Comparison of ENCODE assay signal across 8 cellular contexts in the genomic region with DNA sequence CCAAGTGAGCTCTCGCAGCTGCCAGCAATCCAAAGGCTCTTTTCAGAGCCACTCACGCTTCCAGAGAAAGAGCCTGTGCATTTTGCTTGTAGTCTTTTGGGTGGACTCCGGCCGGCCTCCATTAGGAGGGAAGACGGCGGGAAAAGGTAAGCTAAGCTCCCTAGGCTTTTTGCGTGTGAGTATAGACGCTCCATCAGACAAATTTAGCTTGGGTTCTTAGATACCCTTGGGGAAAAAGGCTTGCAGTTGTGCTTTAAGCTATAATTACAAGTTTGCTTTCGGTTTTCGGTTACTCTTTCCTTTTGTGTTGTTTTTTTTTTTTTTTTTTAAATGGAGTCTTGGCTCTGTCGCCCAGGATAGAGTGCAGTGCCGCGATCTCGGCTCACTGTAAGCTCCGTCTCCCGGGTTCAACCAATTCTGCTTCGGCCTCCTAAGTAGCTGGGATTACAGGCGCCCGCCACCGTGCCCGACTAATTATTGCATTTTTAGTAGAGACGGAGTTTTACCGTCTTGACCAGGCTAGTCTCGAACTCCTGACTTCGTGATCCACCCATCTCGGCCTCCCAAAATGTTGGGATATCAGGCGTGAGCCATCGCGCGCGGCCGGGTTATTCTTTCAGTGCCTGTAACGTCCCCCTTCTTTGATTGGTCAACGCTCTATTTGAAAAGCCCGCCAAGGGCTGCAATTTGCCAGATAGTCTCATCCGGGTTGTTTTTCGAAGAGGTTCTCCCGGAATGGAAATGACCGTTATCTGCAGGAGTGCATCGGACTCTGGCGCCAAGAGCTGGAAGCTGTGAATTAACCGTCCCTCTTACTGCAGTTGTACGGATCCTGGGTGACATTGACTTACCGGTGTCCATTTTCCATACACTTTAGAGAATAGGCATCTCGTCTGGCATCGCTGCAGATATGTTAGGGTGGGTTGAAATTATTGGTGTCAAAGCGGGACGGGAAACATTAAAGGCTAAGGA. TPM values are rescaled to one million over a fixed set of nuclear protein-coding genes. Genes with fewer than 3 reads are reported as not detected.
DNase-seq lines count a peak whose midpoint lies in the region; ATAC-seq and TF ChIP-seq lines count a peak whose summit lies in the region.

No MANE protein-coding gene starts in this region.

- H3K36me3 Mint-ChIP-seq in endodermal cell (ENCODE audit: low read depth): no peaks in the 10 kb centered on the region
- no peaks in the 10 kb centered on the region for H3K36me3 Mint-ChIP-seq in memory B cell

- 0 to 1% methylated on average over 34 to 48 of the region's 48 CpGs for WGBS in endodermal cell (ENCODE audit: insufficient coverage in 1 of 2, insufficient read length in 1 of 2), 2 experiments

- no peaks in the 10 kb centered on the region for H3K27me3 ChIP-seq in HL-60 (ENCODE audit: insufficient read depth, poor library complexity, severe bottlenecking)
- H3K27me3 ChIP-seq in endodermal cell (ENCODE audit: control insufficient read depth, insufficient read depth, low read length, poor library complexity, severe bottlenecking): no peaks in the 10 kb centered on the region

- TF ChIP-seq CTCF in C4-2B (conservative IDR thresholded peaks at IDR 0.05) (no peak), HL-60 (IDR thresholded peaks at IDR 0.05; ENCODE audit: insufficient read depth, low read length) (no peak), endodermal cell (conservative IDR thresholded peaks at IDR 0.05) (no peak)

- H3K27ac Mint-ChIP-seq in endodermal cell: no peak overlapping the region
- no peak overlapping the region for H3K27ac Mint-ChIP-seq in memory B cell

- DNase-seq in HL-60 (ENCODE audit: low read depth in 1 of 2, low spot score in 1 of 2) (peak; percentile 84 to 95), NCI-H82 (lab: John Stamatoyannopoulos, UW) (peak; percentile 95), endodermal cell (peak; percentile 90), memory B cell (ENCODE audit: low spot score in 2 of 2) (peak; percentile 63 to 68)
- peak; percentile 87 for DNase-seq in activated CD8-positive, alpha-beta memory T cell treated with anti-CD3 and anti-CD28 coated beads for 24 hours
- peak; percentile 52 for DNase-seq in stimulated activated CD8-positive, alpha-beta memory T cell treated with anti-CD3 and anti-CD28 coated beads, Interleukin-12 subunit alpha, Interleukin-12 subunit beta, amount 100 ng/mL, for 24 hours (ENCODE audit: extremely low read depth)

- ATAC-seq in memory B cell (ENCODE audit: low read depth) (peak; percentile 9), GM18519 (IDR thresholded peaks at IDR 0.05; ENCODE audit: low FRiP score, unreplicated experiment) (no peak)

- H3K27ac ChIP-seq in C4-2B (peak overlapping the region; percentile 99), HL-60 (replicated peaks) (peak overlapping the region; percentile 99), endodermal cell (ENCODE audit: low read depth, low read length) (peak overlapping the region; percentile 91)

- no peaks in the 10 kb centered on the region for H3K9me3 ChIP-seq in endodermal cell (ENCODE audit: control insufficient read depth, low read length)

- H3K27me3 Mint-ChIP-seq in endodermal cell (ENCODE audit: insufficient read depth): no peaks in the 10 kb centered on the region
- no peaks in the 10 kb centered on the region for H3K27me3 Mint-ChIP-seq in memory B cell

- H3K4me3 Mint-ChIP-seq in endodermal cell (no peak overlapping the region), memory B cell (no peak overlapping the region)

- no peaks in the 10 kb centered on the region for H3K36me3 ChIP-seq in endodermal cell (ENCODE audit: control insufficient read depth, insufficient read depth, low read length)

- peak overlapping the region; percentile 51 for H3K4me3 ChIP-seq in HL-60 (replicated peaks; ENCODE audit: insufficient read depth, low read length)
- H3K4me3 ChIP-seq in endodermal cell (ENCODE audit: low read length): peak overlapping the region; percentile 92

- peaks cover 7% of the 10 kb centered on the region for H3K4me1 ChIP-seq in endodermal cell (ENCODE audit: control insufficient read depth, insufficient read depth, low read length)

- peak overlapping the region; percentile 96 for H3K9ac ChIP-seq in endodermal cell (ENCODE audit: extremely low read depth, low read length, poor library complexity, severe bottlenecking)

- H3K9me3 Mint-ChIP-seq in endodermal cell: no peaks in the 10 kb centered on the region
- peaks cover 4% of the 10 kb centered on the region for H3K9me3 Mint-ChIP-seq in memory B cell

- H3K4me1 Mint-ChIP-seq in endodermal cell (peaks cover 17% of the 10 kb centered on the region), memory B cell (peaks cover 20% of the 10 kb centered on the region)

RNA-seq across cellular contexts. Expression of gene OR2B2, which starts 18.1 kb away (rescaled TPM):
- not detected for total RNA-seq in endodermal cell
- not detected for polyA plus RNA-seq in endodermal cell (2013, experiment 1 of 2)
- polyA plus RNA-seq in endodermal cell (2013, experiment 2 of 2): not detected
